8 cellular contexts compared by ENCODE assay signal in the genomic region with DNA sequence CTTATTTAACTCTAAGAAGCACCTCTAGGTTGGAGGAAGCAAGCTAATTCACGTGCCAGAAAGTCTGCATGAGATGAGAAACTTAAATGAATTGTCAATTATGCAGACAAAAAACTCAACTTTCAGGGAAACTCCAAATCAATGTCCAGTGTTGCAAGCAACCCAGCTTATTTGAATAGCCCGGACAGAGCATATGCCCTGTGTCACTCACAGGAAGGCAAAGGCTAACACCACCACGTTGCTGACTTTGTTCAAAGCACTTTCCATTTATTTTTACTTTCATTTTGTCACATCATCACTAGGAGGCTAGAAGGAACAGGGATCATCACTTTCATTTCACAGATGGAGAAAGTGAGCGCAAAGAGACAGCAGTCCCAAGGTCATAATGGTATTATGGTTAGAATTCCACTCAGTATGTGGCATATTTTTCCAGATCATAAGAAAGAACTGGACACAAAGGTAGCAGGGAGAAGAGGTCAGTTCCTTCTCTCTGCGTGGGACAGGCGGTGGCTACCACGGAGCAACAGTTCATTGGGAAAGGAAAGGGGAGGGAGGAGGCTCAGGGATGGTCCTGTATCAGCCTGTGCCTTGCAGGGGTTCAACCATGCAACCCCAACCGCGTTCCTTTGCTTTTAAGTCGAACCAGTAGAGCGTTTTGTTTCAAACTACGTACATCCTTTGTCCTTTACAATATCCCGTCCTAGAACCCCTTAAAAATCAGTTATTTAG. TPM values are rescaled to one million over a fixed set of nuclear protein-coding genes. Genes with fewer than 3 reads are reported as not detected.
DNase-seq lines count a peak whose midpoint lies in the region; ATAC-seq and TF ChIP-seq lines count a peak whose summit lies in the region.

No MANE protein-coding gene starts in this region.

- no peaks in the 10 kb centered on the region for H3K36me3 ChIP-seq in right atrium auricular region
- no peaks in the 10 kb centered on the region for H3K36me3 ChIP-seq in psoas muscle (ENCODE audit: insufficient read depth in 1 of 2, low read depth in 1 of 2)

- DNase-seq in Ammon's horn (ENCODE audit: low spot score) = peak; percentile 59
- peak; percentile 88 for DNase-seq in HuH-7.5 (ENCODE audit: low spot score)
- DNase-seq in activated naive CD4-positive, alpha-beta T cell treated with anti-CD3 and anti-CD28 coated beads, Interleukin-2, amount 50 U/mL, for 72 hours (ENCODE audit: low spot score in 2 of 2) = no peak
- DNase-seq in right atrium auricular region (ENCODE audit: low spot score) = no peak
- no peak for DNase-seq in psoas muscle
- no peak for DNase-seq in cerebellum (ENCODE audit: low spot score)
- DNase-seq in SHP77 (lab: John Stamatoyannopoulos, UW) = no peak

- H3K27ac ChIP-seq in right atrium auricular region (peak overlapping the region; percentile 93 to 95), psoas muscle (peak overlapping the region; percentile 80)

- ATAC-seq in GM18505 (IDR thresholded peaks at IDR 0.05; ENCODE audit: unreplicated experiment) (no peak), psoas muscle (peak in 3 of 4 donors; percentile 29 to 59 (median 39))
- ATAC-seq in activated naive CD4-positive, alpha-beta T cell treated with anti-CD3 and anti-CD28 coated beads, Interleukin-2, amount 50 U/mL, for 72 hours = peak in 1 of 2 donors; percentile 36

- no peaks in the 10 kb centered on the region for H3K9me3 Mint-ChIP-seq in activated naive CD4-positive, alpha-beta T cell treated with anti-CD3 and anti-CD28 coated beads, Interleukin-2, amount 50 U/mL, for 72 hours

- intact Hi-C loops in psoas muscle (cut with DNase I) = loop anchor here (5.0 kb wide), 3 partner anchors 52 to 108 kb away; no protein-coding TSS in a partner anchor

- peak; percentile 42 for TF ChIP-seq POLR2A in GM18505 (IDR thresholded peaks at IDR 0.05; ENCODE audit: borderline replicate concordance, extremely low read depth, insufficient read depth, insufficient read length)

- TF ChIP-seq CTCF in right atrium auricular region (IDR thresholded peaks at IDR 0.05) (peak in 1 of 2 donors; percentile 24), psoas muscle (IDR thresholded peaks at IDR 0.05) (peak; percentile 4)

- H3K36me3 Mint-ChIP-seq in activated naive CD4-positive, alpha-beta T cell treated with anti-CD3 and anti-CD28 coated beads, Interleukin-2, amount 50 U/mL, for 72 hours = peaks cover 14 to 19% of the 10 kb centered on the region in 2 donors

- H3K27ac Mint-ChIP-seq in activated naive CD4-positive, alpha-beta T cell treated with anti-CD3 and anti-CD28 coated beads, Interleukin-2, amount 50 U/mL, for 72 hours = peak overlapping the region; percentile 70 to 80

- 6% methylated on average over 13 of the region's 13 CpGs for WGBS in psoas muscle, 3 donors

- H3K4me3 ChIP-seq in right atrium auricular region (peak overlapping the region; percentile 84 to 87), psoas muscle (peak overlapping the region; percentile 87)

- H3K4me1 ChIP-seq in right atrium auricular region (peaks cover 0 to 82% of the 10 kb centered on the region in 2 donors), psoas muscle (peaks cover 59% of the 10 kb centered on the region)

- no peaks in the 10 kb centered on the region for H3K9me3 ChIP-seq in right atrium auricular region
- H3K9me3 ChIP-seq in psoas muscle = no peaks in the 10 kb centered on the region

- H3K27me3 ChIP-seq in right atrium auricular region (no peaks in the 10 kb centered on the region), psoas muscle (ENCODE audit: insufficient read depth in 3 of 3, low read length in 2 of 3) (no peaks in the 10 kb centered on the region)

RNA-seq across cellular contexts. Expression of gene HEG1, which starts 1.2 kb away (rescaled TPM):
- 10 to 100 TPM in 1 of 2 donors, 1 to 10 TPM in 1; 9.8 to 13.9 TPM for total RNA-seq in activated naive CD4-positive, alpha-beta T cell treated with anti-CD3 and anti-CD28 coated beads, Interleukin-2, amount 50 U/mL, for 72 hours
- total RNA-seq in right atrium auricular region (100 to 1,000 TPM; 202 to 210 TPM), psoas muscle (10 to 100 TPM; 11.7 to 38.7 (median 17.5) TPM), cerebellum (17.2 TPM)
- 1 to 10 TPM; 3.2 to 6.4 (median 4.5) TPM for polyA plus RNA-seq in psoas muscle

Comparison
In these comparisons a context has a peak if more than half of its experiments do, and no peak if none do; other contexts are left out.
1. DNase-seq: peak in Ammon's horn (single experiment) and HuH-7.5 (single experiment); none in activated naive CD4-positive, alpha-beta T cell treated with anti-CD3 and anti-CD28 coated beads, Interleukin-2, amount 50 U/mL, for 72 hours (0 of 2), right atrium auricular region (single experiment), psoas muscle (0 of 2), cerebellum (single experiment) and SHP77 (0 of 2).
2. RNA of gene HEG1, which starts 1.2 kb away (total RNA-seq): 202 to 210 TPM in right atrium auricular region; 11.7 to 38.7 TPM in psoas muscle, 17.2 TPM in cerebellum (single experiment) and 9.8 to 13.9 TPM in activated naive CD4-positive, alpha-beta T cell treated with anti-CD3 and anti-CD28 coated beads, Interleukin-2, amount 50 U/mL, for 72 hours; every median in the first group is over 4 times any median in the second.